Comparison of ENCODE assay signal across 8 cellular contexts in the genomic region with DNA sequence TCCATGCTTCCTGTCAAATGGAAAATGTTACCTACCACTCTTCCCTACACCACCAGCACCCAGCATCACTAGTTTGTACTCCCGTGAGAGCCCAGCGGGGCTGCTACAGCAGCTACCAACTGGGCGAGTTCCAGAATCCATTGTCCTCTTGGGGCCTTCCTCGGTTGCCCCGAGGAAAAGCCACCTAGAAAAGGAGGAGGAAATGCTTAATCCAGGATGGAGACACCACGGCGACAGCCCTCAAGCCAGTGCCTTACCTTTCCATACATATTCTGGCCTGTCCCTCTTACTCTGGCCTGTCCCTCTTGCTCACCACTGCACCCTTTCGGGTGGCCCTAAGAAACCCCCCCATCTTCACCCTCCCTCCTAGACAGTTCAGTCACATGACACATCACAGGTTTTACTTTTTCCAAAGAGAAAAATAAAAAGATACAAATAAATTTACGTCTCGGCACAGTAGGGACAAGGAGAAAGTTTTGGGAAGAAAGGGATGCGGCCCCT. TPM values are rescaled to one million over a fixed set of nuclear protein-coding genes. Genes with fewer than 3 reads are reported as not detected.
DNase-seq lines count a peak whose midpoint lies in the region; ATAC-seq and TF ChIP-seq lines count a peak whose summit lies in the region.

No MANE protein-coding gene starts in this region.

- no peaks in the 10 kb centered on the region for H3K36me3 Mint-ChIP-seq in activated T-helper 17 cell treated with anti-CD3 and anti-CD28 coated beads, Interleukin-2, amount 50 U/mL, for 72 hours (ENCODE audit: low read depth)

- H3K27ac ChIP-seq in C4-2B: peak overlapping the region; percentile 67

- H3K27me3 Mint-ChIP-seq in activated T-helper 17 cell treated with anti-CD3 and anti-CD28 coated beads, Interleukin-2, amount 50 U/mL, for 72 hours: no peaks in the 10 kb centered on the region

- no peak for TF ChIP-seq CTCF in C4-2B (conservative IDR thresholded peaks at IDR 0.05)

- DNase-seq in NCI-H1105 (lab: John Stamatoyannopoulos, UW): peak; percentile 41
- DNase-seq in Right ventricle myocardium superior: no peak
- peak; percentile 31 for DNase-seq in occipital lobe (lab: John Stamatoyannopoulos, UW)
- no peak for DNase-seq in mesenteric fat pad (ENCODE audit: low spot score)

- peak overlapping the region; percentile 98 for H3K4me3 Mint-ChIP-seq in activated T-helper 17 cell treated with anti-CD3 and anti-CD28 coated beads, Interleukin-2, amount 50 U/mL, for 72 hours

- intact Hi-C loops in Right ventricle myocardium superior (cut with DNase I): loop anchor here (10.0 kb wide), 1 partner anchor 136 kb away; no protein-coding TSS in a partner anchor

- H3K4me1 Mint-ChIP-seq in activated T-helper 17 cell treated with anti-CD3 and anti-CD28 coated beads, Interleukin-2, amount 50 U/mL, for 72 hours: peaks cover 20% of the 10 kb centered on the region

- H3K9me3 Mint-ChIP-seq in activated T-helper 17 cell treated with anti-CD3 and anti-CD28 coated beads, Interleukin-2, amount 50 U/mL, for 72 hours: no peaks in the 10 kb centered on the region

- H3K27ac Mint-ChIP-seq in activated T-helper 17 cell treated with anti-CD3 and anti-CD28 coated beads, Interleukin-2, amount 50 U/mL, for 72 hours: peak overlapping the region; percentile 97

- ATAC-seq in GM19023 (IDR thresholded peaks at IDR 0.05; ENCODE audit: unreplicated experiment) (peak; percentile 33), Right ventricle myocardium superior (ENCODE audit: poor library complexity) (peak; percentile 69), HG02571 (IDR thresholded peaks at IDR 0.05; ENCODE audit: unreplicated experiment) (no peak)
- peak; percentile 20 for ATAC-seq in activated T-helper 17 cell treated with anti-CD3 and anti-CD28 coated beads, Interleukin-2, amount 50 U/mL, for 72 hours (replicated peaks)

RNA-seq across cellular contexts. Expression of a gene that starts 0.5 kb away (rescaled TPM):
- total RNA-seq in activated T-helper 17 cell treated with anti-CD3 and anti-CD28 coated beads, Interleukin-2, amount 50 U/mL, for 72 hours: 10 to 100 TPM; 28.1 to 79.8 TPM
- total RNA-seq in Right ventricle myocardium superior: 19.0 TPM
- total RNA-seq in occipital lobe: 32.0 TPM
- 31.8 TPM for total RNA-seq in mesenteric fat pad

RNA-seq across cellular contexts. Expression of a gene that starts 23.5 kb away (rescaled TPM):
- total RNA-seq in activated T-helper 17 cell treated with anti-CD3 and anti-CD28 coated beads, Interleukin-2, amount 50 U/mL, for 72 hours: 100 to 1,000 TPM in 1 of 2 donors, 10 to 100 TPM in 1; 67.5 to 109 TPM
- total RNA-seq in Right ventricle myocardium superior: 22.5 TPM
- 37.6 TPM for total RNA-seq in occipital lobe
- 30.7 TPM for total RNA-seq in mesenteric fat pad

RNA-seq across cellular contexts. Expression of a gene that starts 30.8 kb away (rescaled TPM):
- not detected for total RNA-seq in activated T-helper 17 cell treated with anti-CD3 and anti-CD28 coated beads, Interleukin-2, amount 50 U/mL, for 72 hours
- total RNA-seq in Right ventricle myocardium superior (not detected), occipital lobe (not detected), mesenteric fat pad (not detected)

RNA-seq across cellular contexts. Expression of a gene that starts 51.3 kb away (rescaled TPM):
- 10 to 100 TPM; 36.7 to 61.9 TPM for total RNA-seq in activated T-helper 17 cell treated with anti-CD3 and anti-CD28 coated beads, Interleukin-2, amount 50 U/mL, for 72 hours
- total RNA-seq in Right ventricle myocardium superior: 7.0 TPM
- total RNA-seq in occipital lobe: 188 TPM
- total RNA-seq in mesenteric fat pad: 6.1 TPM

RNA-seq across cellular contexts. Expression of a gene that starts 53.7 kb away (rescaled TPM):
- total RNA-seq in activated T-helper 17 cell treated with anti-CD3 and anti-CD28 coated beads, Interleukin-2, amount 50 U/mL, for 72 hours: 10 to 100 TPM; 62.7 to 65.0 TPM
- total RNA-seq in Right ventricle myocardium superior (17.9 TPM), occipital lobe (35.1 TPM), mesenteric fat pad (53.0 TPM)

Comparison
In these comparisons a context has a peak if more than half of its experiments do, and no peak if none do; other contexts are left out.
1. DNase-seq: peak in NCI-H1105 (single experiment) and occipital lobe (single experiment); none in Right ventricle myocardium superior (single experiment) and mesenteric fat pad (single experiment).